9 cellular contexts compared by ENCODE assay signal in genomic region chr4:40736910-40737309, GRCh38. TPM values are rescaled to one million over a fixed set of nuclear protein-coding genes. Genes with fewer than 3 reads are reported as not detected.
DNase-seq lines count a peak whose midpoint lies in the region; ATAC-seq and TF ChIP-seq lines count a peak whose summit lies in the region.
"Had no signal": no experiment of that assay in that cellular context is flagged by ENCODE, and none has a peak within 500 bp of the region (broad histone marks: within the 10 kb centered on the region; RNA-seq: fewer than 3 reads in every experiment).

No MANE protein-coding gene starts in this region.

- TF ChIP-seq CTCF in PC-9 (conservative IDR thresholded peaks at IDR 0.05) (peak; percentile 66), thyroid gland (IDR thresholded peaks at IDR 0.05) (peak in 3 of 6 experiments; percentile 50 to 65 (median 57))

- no peaks in the 10 kb centered on the region for H3K9me2 ChIP-seq in PC-9 (ENCODE audit: insufficient read depth)

- no peaks in the 10 kb centered on the region for H4K20me1 ChIP-seq in PC-9 (ENCODE audit: insufficient read depth)

- H3K9me3 ChIP-seq in PC-9 (ENCODE audit: insufficient read depth, low read depth) (no peaks in the 10 kb centered on the region), thyroid gland (no peaks in the 10 kb centered on the region)
- H3K9me3 ChIP-seq: SJSA1 had no signal

- no TSS peak for BruUV-seq in PC-9 (replicated peaks; lab: Mats Ljungman, UMichigan)

- no peak for TF ChIP-seq POLR2A in thyroid gland (IDR thresholded peaks at IDR 0.05)

- CTCF ChIA-PET in PC-9 (lab: Charles Lee), result interaction anchor here (0.6 to 1.0 kb wide), 3 partner anchors 184 to 904 kb away, joined by 3 to 4 read pairs (median 3); no protein-coding TSS in a partner anchor

- no peaks in the 10 kb centered on the region for H3K79me2 ChIP-seq in PC-9 (ENCODE audit: low read depth)

- 0 out of 2 replicates have a peak, but pooled peaks cover 5% of the 10 kb centered on the region for H3F3A ChIP-seq in PC-9 (ENCODE audit: insufficient read depth, low read depth)

- no peak overlapping the region for H3K4me3 ChIP-seq in Jurkat, Clone E6-1 (ENCODE audit: low read length)
- H3K4me3 ChIP-seq in PC-9, result no peak overlapping the region
- H3K4me3 ChIP-seq in thyroid gland (replicated peaks in 1 of 3), result no peak overlapping the region
- H3K4me3 ChIP-seq: SJSA1 had no signal

- no peak for ATAC-seq in GM18909 (IDR thresholded peaks at IDR 0.05; ENCODE audit: poor library complexity, unreplicated experiment)
- no peak for ATAC-seq in HG03469 (IDR thresholded peaks at IDR 0.05; ENCODE audit: unreplicated experiment)
- no peak for ATAC-seq in HG03565 (IDR thresholded peaks at IDR 0.05; ENCODE audit: unreplicated experiment)

- POLR2A ChIA-PET in PC-9 (lab: Charles Lee; ENCODE audit: unreplicated experiment), result interaction anchor here (0.7 kb wide), 1 partner anchor 1210 kb away, joined by 3 read pairs; the partner anchor contains the start of gene UGDH

- H3K27me3 ChIP-seq in PC-9 (ENCODE audit: insufficient read depth, low read depth), result no peaks in the 10 kb centered on the region
- H3K27me3 ChIP-seq in thyroid gland, result no peaks in the 10 kb centered on the region
- H3K27me3 ChIP-seq: SJSA1 had no signal

- 87 to 99% methylated on average over 1 of the region's 1 CpG for WGBS in thyroid gland, 2 donors

- H3K36me3 ChIP-seq in PC-9 (ENCODE audit: low read depth) (no peaks in the 10 kb centered on the region), thyroid gland (no peaks in the 10 kb centered on the region)
- H3K36me3 ChIP-seq: SJSA1 had no signal

- no peak overlapping the region for H3K4me2 ChIP-seq in PC-9

- no peaks in the 10 kb centered on the region; the same call in 1 of the 2 replicates for H3K4me1 ChIP-seq in PC-9 (replicated peaks; ENCODE audit: insufficient read depth)
- H3K4me1 ChIP-seq in thyroid gland, result peaks cover under 1 to 2% of the 10 kb centered on the region in 2 donors
- H3K4me1 ChIP-seq: SJSA1 had no signal

- H2AFZ ChIP-seq in PC-9, result no peak overlapping the region

- H3K27ac ChIP-seq in PC-9, result no peak overlapping the region
- H3K27ac ChIP-seq in thyroid gland, result no peak overlapping the region
- H3K27ac ChIP-seq: SJSA1 had no signal

- DNase-seq in EH (ENCODE audit: low read depth) (peak; percentile 37), PC-9 (peak in 1 of 2 experiments; percentile 39), glomerular visceral epithelial cell (ENCODE audit: extremely low spot score) (peak; percentile 20), thyroid gland (no peak)
- peak; percentile 35 for DNase-seq in Jurkat, Clone E6-1 (ENCODE audit: low read depth, low spot score)

- intact Hi-C loops in PC-9 (cut with micrococcal nuclease; ENCODE audit: unreplicated experiment) (loop anchor here (1.0 to 2.0 kb wide), 2 partner anchors 160 to 188 kb away; no protein-coding TSS in a partner anchor), thyroid gland (cut with DNase I) (loop anchor here (5.0 kb wide), 1 partner anchor 160 kb away; no protein-coding TSS in a partner anchor)

RNA-seq across cellular contexts. Expression of gene NSUN7, which starts 12.8 kb away (rescaled TPM):
- polyA plus RNA-seq in Jurkat, Clone E6-1 (2012; ENCODE audit: insufficient read depth, insufficient read length), result not detected
- 16.8 and 18.5 TPM in 2 replicates for total RNA-seq in PC-9 (2021)
- 10 to 100 TPM; 14.2 to 65.2 (median 19.1) TPM for total RNA-seq in thyroid gland
- total RNA-seq: SJSA1 had no signal

Comparison
In these comparisons a context has a peak if more than half of its experiments do, and no peak if none do; other contexts are left out.
1. DNase-seq: peak in EH (single experiment), Jurkat, Clone E6-1 (single experiment) and glomerular visceral epithelial cell (single experiment); none in thyroid gland (0 of 2).